ENCODE assay signal across 32 cellular contexts in genomic region chr2:127022817-127023216, GRCh38.
"Had no signal": no experiment of that assay in that cellular context is flagged by ENCODE, and none has a peak within 500 bp of the region (broad histone marks: within the 10 kb centered on the region; RNA-seq: fewer than 3 reads in every experiment).

No MANE protein-coding gene starts in this region.

- DNase-seq: activated CD4-positive, alpha-beta memory T cell treated with anti-CD3 and anti-CD28 coated beads, Interleukin-2, amount 10 ng/mL, durations not matched to agents 7 days and 5 days; activated CD4-positive, alpha-beta T cell treated with anti-CD3 and anti-CD28 coated beads for 1 hour; activated CD4-positive, alpha-beta T cell treated with anti-CD3 and anti-CD28 coated beads for 48 hours; activated CD4-positive, CD25-positive, alpha-beta regulatory T cell; activated CD8-positive, alpha-beta memory T cell treated with anti-CD3 and anti-CD28 coated beads for 24 hours; activated CD8-positive, alpha-beta memory T cell treated with anti-CD3 and anti-CD28 coated beads, Interleukin-2, amount 10 ng/mL, durations not matched to agents 7 days and 5 days; activated CD8-positive, alpha-beta memory T cell treated with anti-CD3 and anti-CD28 coated beads, Interleukin-2, amount 50 U/mL, for 48 hours; activated effector memory CD4-positive, alpha-beta T cell treated with Interleukin-2 at 50 U/mL for 16 hours; activated naive CD4-positive, alpha-beta T cell treated with anti-CD3 and anti-CD28 coated beads, Interleukin-2, amount 10 ng/mL, durations not matched to agents 7 days and 5 days; activated naive CD8-positive, alpha-beta T cell treated with anti-CD3 and anti-CD28 coated beads, Interleukin-2, amount 50 U/mL, for 24 hours; activated T-cell treated with anti-CD3 and anti-CD28 coated beads, Interleukin-2, amount 50 U/mL, for 48 hours; anterior cingulate cortex; central memory CD4-positive, alpha-beta T cell; NCI-H1105; NCI-H1417 treated with DMSO at 0.1 percent for 48 hours; NCI-H187 treated with DMSO at 0.1 percent for 48 hours; NCI-H2081; NCI-H2171 treated with DMSO at 0.1 percent for 48 hours; NCI-H2227 treated with DMSO at 0.1 percent for 48 hours; NCI-H446; NCI-H510A treated with DMSO at 0.1 percent for 48 hours; NCI-H526 treated with DMSO at 0.1 percent for 48 hours; NCI-H774; NK-92 treated with Interleukin-12 subunit alpha and Interleukin-12 subunit beta, amount 100 ng/mL, for 24 hours; SHP77; SJCRH30; T1000; WERI-Rb-1 had no signal

- H3K36me3 ChIP-seq: SJCRH30, WERI-Rb-1 had no signal

- H3K36me3 Mint-ChIP-seq: activated CD8-positive, alpha-beta memory T cell treated with anti-CD3 and anti-CD28 coated beads, Interleukin-2, amount 10 ng/mL, durations not matched to agents 7 days and 5 days; activated naive CD4-positive, alpha-beta T cell treated with anti-CD3 and anti-CD28 coated beads, Interleukin-2, amount 10 ng/mL, durations not matched to agents 7 days and 5 days; activated naive CD8-positive, alpha-beta T cell; brain had no signal

- H3K27me3 ChIP-seq: SJCRH30 had no signal

- H3K27ac Mint-ChIP-seq: activated CD4-positive, alpha-beta memory T cell treated with anti-CD3 and anti-CD28 coated beads, Interleukin-2, amount 10 ng/mL, durations not matched to agents 7 days and 5 days; activated CD8-positive, alpha-beta memory T cell treated with anti-CD3 and anti-CD28 coated beads, Interleukin-2, amount 10 ng/mL, durations not matched to agents 7 days and 5 days; activated naive CD4-positive, alpha-beta T cell treated with anti-CD3 and anti-CD28 coated beads, Interleukin-2, amount 10 ng/mL, durations not matched to agents 7 days and 5 days; activated naive CD8-positive, alpha-beta T cell; activated naive CD8-positive, alpha-beta T cell treated with anti-CD3 and anti-CD28 coated beads, Interleukin-2, amount 50 U/mL, for 24 hours; brain had no signal

- H3K4me1 ChIP-seq: SJCRH30 had no signal

- H3K9me3 Mint-ChIP-seq: activated CD4-positive, alpha-beta memory T cell treated with anti-CD3 and anti-CD28 coated beads, Interleukin-2, amount 10 ng/mL, durations not matched to agents 7 days and 5 days; activated naive CD4-positive, alpha-beta T cell treated with anti-CD3 and anti-CD28 coated beads, Interleukin-2, amount 10 ng/mL, durations not matched to agents 7 days and 5 days; activated naive CD8-positive, alpha-beta T cell treated with anti-CD3 and anti-CD28 coated beads, Interleukin-2, amount 50 U/mL, for 24 hours had no signal

- H3K4me3 Mint-ChIP-seq: activated CD4-positive, alpha-beta memory T cell treated with anti-CD3 and anti-CD28 coated beads, Interleukin-2, amount 10 ng/mL, durations not matched to agents 7 days and 5 days; activated CD8-positive, alpha-beta memory T cell treated with anti-CD3 and anti-CD28 coated beads, Interleukin-2, amount 10 ng/mL, durations not matched to agents 7 days and 5 days; activated naive CD4-positive, alpha-beta T cell treated with anti-CD3 and anti-CD28 coated beads, Interleukin-2, amount 10 ng/mL, durations not matched to agents 7 days and 5 days; activated naive CD8-positive, alpha-beta T cell; activated naive CD8-positive, alpha-beta T cell treated with anti-CD3 and anti-CD28 coated beads, Interleukin-2, amount 50 U/mL, for 24 hours had no signal

- H3K4me3 ChIP-seq: SJCRH30, SK-N-MC had no signal

- H3K27ac ChIP-seq: SJCRH30, SK-N-MC, WERI-Rb-1 had no signal

- H3K9me3 ChIP-seq: SJCRH30 had no signal

- ATAC-seq: activated CD8-positive, alpha-beta memory T cell treated with anti-CD3 and anti-CD28 coated beads, Interleukin-2, amount 10 ng/mL, durations not matched to agents 7 days and 5 days; activated naive CD8-positive, alpha-beta T cell treated with anti-CD3 and anti-CD28 coated beads, Interleukin-2, amount 50 U/mL, for 24 hours; Panc1 had no signal
